ENCODE assay signal across 8 cellular contexts in genomic region chr9:85741112-85741874, GRCh38. TPM values are rescaled to one million over a fixed set of nuclear protein-coding genes. Genes with fewer than 3 reads are reported as not detected.
DNase-seq lines count a peak whose midpoint lies in the region; ATAC-seq and TF ChIP-seq lines count a peak whose summit lies in the region.

No MANE protein-coding gene starts in this region.

- peak overlapping the region; percentile 75 to 94 (median 86) for H3K4me3 ChIP-seq in esophagus squamous epithelium

- H3K9me3 Mint-ChIP-seq in activated T-cell treated with anti-CD3 and anti-CD28 coated beads, Interleukin-2, amount 50 U/mL, for 24 hours = no peaks in the 10 kb centered on the region
- H3K9me3 Mint-ChIP-seq in nephron progenitor cell = no peaks in the 10 kb centered on the region

- ATAC-seq in HG02840 (IDR thresholded peaks at IDR 0.05; ENCODE audit: low FRiP score, unreplicated experiment) = peak; percentile 51

- H3K27ac Mint-ChIP-seq in activated T-cell treated with anti-CD3 and anti-CD28 coated beads, Interleukin-2, amount 50 U/mL, for 24 hours = peak overlapping the region; percentile 98
- H3K27ac Mint-ChIP-seq in nephron progenitor cell = peak overlapping the region; percentile 96

- DNase-seq in DMS 273 (lab: John Stamatoyannopoulos, UW; ENCODE audit: unreplicated experiment) (peak; percentile 82), DMS 273 treated with DMSO at 0.1 percent for 48 hours (lab: John Stamatoyannopoulos, UW) (no peak), NCI-H510A (lab: John Stamatoyannopoulos, UW) (peak; percentile 48), esophagus squamous epithelium (lab: John Stamatoyannopoulos, UW) (no peak), nephron progenitor cell (peak; percentile 68), substantia nigra (lab: John Stamatoyannopoulos, UW) (peak in 34 of 49 donors; percentile 4 to 81 (median 50))
- no peak for DNase-seq in activated T-cell treated with anti-CD3 and anti-CD28 coated beads, Interleukin-2, amount 50 U/mL, for 24 hours

- H3K27me3 ChIP-seq in esophagus squamous epithelium = peaks cover 0 to 13% (median 0%) of the 10 kb centered on the region in 4 donors

- peaks cover 47% of the 10 kb centered on the region for H3K4me1 Mint-ChIP-seq in activated T-cell treated with anti-CD3 and anti-CD28 coated beads, Interleukin-2, amount 50 U/mL, for 24 hours (ENCODE audit: low read depth)
- H3K4me1 Mint-ChIP-seq in nephron progenitor cell = peaks cover 36% of the 10 kb centered on the region

- H3K27ac ChIP-seq in esophagus squamous epithelium (peak overlapping the region; percentile 87 to 93 (median 92)), substantia nigra (ENCODE audit: low read depth, low read length, poor library complexity, severe bottlenecking) (peak overlapping the region; percentile 84)

- intact Hi-C loops in esophagus squamous epithelium (cut with DNase I) = no loop called here

- H3K4me1 ChIP-seq in esophagus squamous epithelium = peaks cover 0 to 28% (median 8%) of the 10 kb centered on the region in 3 donors

- peaks cover 15% of the 10 kb centered on the region for H3K27me3 Mint-ChIP-seq in activated T-cell treated with anti-CD3 and anti-CD28 coated beads, Interleukin-2, amount 50 U/mL, for 24 hours
- peaks cover 4% of the 10 kb centered on the region for H3K27me3 Mint-ChIP-seq in nephron progenitor cell (ENCODE audit: low read depth, poor library complexity)

- 0% methylated on average over 2 to 7 of the region's 74 CpGs for WGBS in esophagus squamous epithelium, 2 donors

- peak overlapping the region; percentile 93 for H3K4me3 Mint-ChIP-seq in activated T-cell treated with anti-CD3 and anti-CD28 coated beads, Interleukin-2, amount 50 U/mL, for 24 hours
- H3K4me3 Mint-ChIP-seq in nephron progenitor cell = peak overlapping the region; percentile 96

- TF ChIP-seq POLR2A in esophagus squamous epithelium (IDR thresholded peaks at IDR 0.05) = no peak

- peaks cover 12% of the 10 kb centered on the region for H3K36me3 Mint-ChIP-seq in activated T-cell treated with anti-CD3 and anti-CD28 coated beads, Interleukin-2, amount 50 U/mL, for 24 hours (ENCODE audit: low read depth)
- H3K36me3 Mint-ChIP-seq in nephron progenitor cell (ENCODE audit: low read depth) = no peaks in the 10 kb centered on the region

- H3K36me3 ChIP-seq in esophagus squamous epithelium = no peaks in the 10 kb centered on the region

- TF ChIP-seq CTCF in esophagus squamous epithelium (IDR thresholded peaks at IDR 0.05) (no peak), nephron progenitor cell (IDR thresholded peaks at IDR 0.05) (no peak)

- no peaks in the 10 kb centered on the region for H3K9me3 ChIP-seq in esophagus squamous epithelium

RNA-seq across cellular contexts. Expression of gene AGTPBP1, which starts 0.5 kb away (rescaled TPM):
- total RNA-seq in esophagus squamous epithelium = 10 to 100 TPM in 2 of 4 donors, 1 to 10 TPM in 2; 3.7 to 18.1 (median 11.4) TPM

Comparison
In these comparisons a context has a peak if more than half of its experiments do, and no peak if none do; other contexts are left out.
1. DNase-seq: peak in DMS 273 (single experiment), NCI-H510A (single experiment), nephron progenitor cell (single experiment) and substantia nigra (34 of 49); none in DMS 273 treated with DMSO at 0.1 percent for 48 hours (single experiment), activated T-cell treated with anti-CD3 and anti-CD28 coated beads, Interleukin-2, amount 50 U/mL, for 24 hours (single experiment) and esophagus squamous epithelium (single experiment).